12 cellular contexts compared by ENCODE assay signal in the genomic region with DNA sequence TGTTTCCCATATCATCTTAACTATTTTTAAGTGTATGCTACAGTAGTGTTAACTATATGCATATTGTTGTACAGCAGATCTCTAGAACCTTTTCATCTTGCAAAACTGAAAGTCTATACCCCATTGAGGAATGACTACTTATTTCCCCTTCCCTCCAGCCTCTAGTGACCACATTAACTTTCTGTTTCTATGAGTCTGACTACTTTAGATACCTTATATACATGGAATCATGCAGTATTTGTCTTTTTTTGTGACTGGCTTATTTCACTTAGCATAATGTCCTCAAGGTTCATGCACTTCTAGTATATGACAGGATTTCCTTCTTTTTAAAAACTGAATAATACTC.
DNase-seq lines count a peak whose midpoint lies in the region; ATAC-seq and TF ChIP-seq lines count a peak whose summit lies in the region.
"Had no signal": no experiment of that assay in that cellular context is flagged by ENCODE, and none has a peak within 500 bp of the region (broad histone marks: within the 10 kb centered on the region; RNA-seq: fewer than 3 reads in every experiment).

No MANE protein-coding gene starts in this region.

- ATAC-seq in natural killer cell treated with Interleukin-12 subunit alpha and Interleukin-12 subunit beta and Interleukin-15 and Interleukin-18, amount 100 ng/mL, for 72 hours, result peak; percentile 80 to 92
- no peak for ATAC-seq in natural killer cell
- ATAC-seq in HG02759 (IDR thresholded peaks at IDR 0.05; ENCODE audit: unreplicated experiment), result peak; percentile 98
- ATAC-seq in HG03558 (IDR thresholded peaks at IDR 0.05; ENCODE audit: extremely low read depth, unreplicated experiment), result peak; percentile 99

- no peak overlapping the region for H3K4me3 Mint-ChIP-seq in natural killer cell treated with Interleukin-12 subunit alpha and Interleukin-12 subunit beta and Interleukin-15 and Interleukin-18, amount 100 ng/mL, for 72 hours
- H3K4me3 Mint-ChIP-seq in natural killer cell, result no peak overlapping the region
- H3K4me3 Mint-ChIP-seq: B cell had no signal

- peaks cover 0 to 3% of the 10 kb centered on the region in 2 donors for H3K27me3 Mint-ChIP-seq in natural killer cell treated with Interleukin-12 subunit alpha and Interleukin-12 subunit beta and Interleukin-15 and Interleukin-18, amount 100 ng/mL, for 72 hours
- peaks cover 0 to 11% of the 10 kb centered on the region in 2 donors for H3K27me3 Mint-ChIP-seq in natural killer cell (ENCODE audit: low read depth in 2 of 2)

- peak overlapping the region; percentile 7 to 28 for H3K27ac Mint-ChIP-seq in natural killer cell treated with Interleukin-12 subunit alpha and Interleukin-12 subunit beta and Interleukin-15 and Interleukin-18, amount 100 ng/mL, for 72 hours
- H3K27ac Mint-ChIP-seq in natural killer cell, result no peak overlapping the region
- H3K27ac Mint-ChIP-seq: B cell had no signal

- peaks cover 29 to 30% of the 10 kb centered on the region in 2 donors for H3K4me1 Mint-ChIP-seq in natural killer cell treated with Interleukin-12 subunit alpha and Interleukin-12 subunit beta and Interleukin-15 and Interleukin-18, amount 100 ng/mL, for 72 hours (ENCODE audit: low read depth in 2 of 2)
- no peaks in the 10 kb centered on the region for H3K4me1 Mint-ChIP-seq in natural killer cell

- intact Hi-C loops in natural killer cell (cut with micrococcal nuclease), result no loop called here

- no peak for DNase-seq in natural killer cell treated with Interleukin-12 subunit alpha and Interleukin-12 subunit beta and Interleukin-15 and Interleukin-18, amount 100 ng/mL, for 72 hours (ENCODE audit: low spot score)
- no peak for DNase-seq in natural killer cell
- no peak for DNase-seq in anterior cingulate cortex (lab: John Stamatoyannopoulos, UW)
- no peak for DNase-seq in NCI-H1436 treated with DMSO at 0.1 percent for 48 hours (lab: John Stamatoyannopoulos, UW)
- no peak for DNase-seq in mesenteric fat pad (ENCODE audit: low spot score)
- no peak for DNase-seq in AG20443 (ENCODE audit: low spot score)
- DNase-seq: NCI-H526 treated with DMSO at 0.1 percent for 48 hours; stimulated activated naive CD4-positive, alpha-beta T cell treated with Interleukin-2 at 50 U/mL for 16 hours; T-helper 9 cell had no signal

- peaks cover 11% of the 10 kb centered on the region for H3K36me3 Mint-ChIP-seq in natural killer cell treated with Interleukin-12 subunit alpha and Interleukin-12 subunit beta and Interleukin-15 and Interleukin-18, amount 100 ng/mL, for 72 hours
- H3K36me3 Mint-ChIP-seq in natural killer cell, result no peaks in the 10 kb centered on the region

- peaks cover 10% of the 10 kb centered on the region for H3K9me3 Mint-ChIP-seq in natural killer cell treated with Interleukin-12 subunit alpha and Interleukin-12 subunit beta and Interleukin-15 and Interleukin-18, amount 100 ng/mL, for 72 hours
- peaks cover 0 to 3% of the 10 kb centered on the region in 2 donors for H3K9me3 Mint-ChIP-seq in natural killer cell

- TF ChIP-seq CTCF in natural killer cell (IDR thresholded peaks at IDR 0.05), result no peak

Comparison
In these comparisons a context has a peak if more than half of its experiments do, and no peak if none do; other contexts are left out.
1. ATAC-seq: peak in natural killer cell treated with Interleukin-12 subunit alpha and Interleukin-12 subunit beta and Interleukin-15 and Interleukin-18, amount 100 ng/mL, for 72 hours (2 of 2), HG02759 (single experiment) and HG03558 (single experiment); none in natural killer cell (0 of 3).
2. H3K27ac Mint-ChIP-seq: peak in natural killer cell treated with Interleukin-12 subunit alpha and Interleukin-12 subunit beta and Interleukin-15 and Interleukin-18, amount 100 ng/mL, for 72 hours (2 of 2); none in natural killer cell (0 of 2).